Comparison of ENCODE assay signal across 2 cellular contexts in the genomic region with DNA sequence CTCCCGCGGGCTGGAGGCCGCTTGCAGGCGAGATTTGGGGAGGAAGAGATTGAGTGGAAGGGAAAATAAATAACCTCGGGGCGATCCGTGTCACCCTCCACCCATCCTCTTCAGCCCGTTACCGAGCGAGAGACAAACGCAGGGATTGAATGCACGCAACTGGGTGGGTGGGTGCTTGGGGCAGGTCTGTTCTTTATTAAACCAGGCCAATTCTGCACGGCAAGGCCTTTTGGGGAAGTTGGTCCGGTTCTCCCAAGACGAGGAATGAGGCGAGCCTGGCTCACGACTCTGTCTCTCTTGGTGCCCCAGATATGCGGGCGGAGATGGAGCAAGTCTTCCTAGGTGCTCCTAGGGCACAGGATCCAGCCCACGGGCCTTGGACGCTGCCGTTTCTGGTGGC.
A peak's percentile ranks its signal among the peaks of the same experiment; 100 is the strongest.
TF ChIP-seq lines count a peak whose summit lies in the region.

No MANE protein-coding gene starts in this region.

TF ChIP-seq in WTC11, 78 proteins besides CTCF, POLR2A, EP300 and RAD21:
- TF ChIP-seq, protein P1, sequence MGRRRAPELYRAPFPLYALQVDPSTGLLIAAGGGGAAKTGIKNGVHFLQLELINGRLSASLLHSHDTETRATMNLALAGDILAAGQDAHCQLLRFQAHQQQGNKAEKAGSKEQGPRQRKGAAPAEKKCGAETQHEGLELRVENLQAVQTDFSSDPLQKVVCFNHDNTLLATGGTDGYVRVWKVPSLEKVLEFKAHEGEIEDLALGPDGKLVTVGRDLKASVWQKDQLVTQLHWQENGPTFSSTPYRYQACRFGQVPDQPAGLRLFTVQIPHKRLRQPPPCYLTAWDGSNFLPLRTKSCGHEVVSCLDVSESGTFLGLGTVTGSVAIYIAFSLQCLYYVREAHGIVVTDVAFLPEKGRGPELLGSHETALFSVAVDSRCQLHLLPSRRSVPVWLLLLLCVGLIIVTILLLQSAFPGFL (CRISPR knock-in tag; IDR thresholded peaks at IDR 0.05; ENCODE audit: borderline replicate concordance) = no peak
- no peak for TF ChIP-seq ATF1 (CRISPR knock-in tag; IDR thresholded peaks at IDR 0.05)
- no peak for TF ChIP-seq ESRRA (CRISPR knock-in tag; IDR thresholded peaks at IDR 0.05; ENCODE audit: borderline replicate concordance)
TF ChIP-seq in WTC11: peak in this region for 0.

TF ChIP-seq in HepG2, 621 proteins besides CTCF, POLR2A, EP300 and RAD21:
- TF ChIP-seq ZNF878 (CRISPR knock-in tag; IDR thresholded peaks at IDR 0.05) = no peak
- TF ChIP-seq, protein P2, sequence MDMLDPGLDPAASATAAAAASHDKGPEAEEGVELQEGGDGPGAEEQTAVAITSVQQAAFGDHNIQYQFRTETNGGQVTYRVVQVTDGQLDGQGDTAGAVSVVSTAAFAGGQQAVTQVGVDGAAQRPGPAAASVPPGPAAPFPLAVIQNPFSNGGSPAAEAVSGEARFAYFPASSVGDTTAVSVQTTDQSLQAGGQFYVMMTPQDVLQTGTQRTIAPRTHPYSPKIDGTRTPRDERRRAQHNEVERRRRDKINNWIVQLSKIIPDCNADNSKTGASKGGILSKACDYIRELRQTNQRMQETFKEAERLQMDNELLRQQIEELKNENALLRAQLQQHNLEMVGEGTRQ (IDR thresholded peaks at IDR 0.05; ENCODE audit: low read depth, low read length) = no peak
- TF ChIP-seq, protein P2 (CRISPR knock-in tag; IDR thresholded peaks at IDR 0.05; ENCODE audit: borderline replicate concordance) = 0 out of 2 replicates have a peak, but pooled peaks have one; percentile 1
- TF ChIP-seq, protein P3, sequence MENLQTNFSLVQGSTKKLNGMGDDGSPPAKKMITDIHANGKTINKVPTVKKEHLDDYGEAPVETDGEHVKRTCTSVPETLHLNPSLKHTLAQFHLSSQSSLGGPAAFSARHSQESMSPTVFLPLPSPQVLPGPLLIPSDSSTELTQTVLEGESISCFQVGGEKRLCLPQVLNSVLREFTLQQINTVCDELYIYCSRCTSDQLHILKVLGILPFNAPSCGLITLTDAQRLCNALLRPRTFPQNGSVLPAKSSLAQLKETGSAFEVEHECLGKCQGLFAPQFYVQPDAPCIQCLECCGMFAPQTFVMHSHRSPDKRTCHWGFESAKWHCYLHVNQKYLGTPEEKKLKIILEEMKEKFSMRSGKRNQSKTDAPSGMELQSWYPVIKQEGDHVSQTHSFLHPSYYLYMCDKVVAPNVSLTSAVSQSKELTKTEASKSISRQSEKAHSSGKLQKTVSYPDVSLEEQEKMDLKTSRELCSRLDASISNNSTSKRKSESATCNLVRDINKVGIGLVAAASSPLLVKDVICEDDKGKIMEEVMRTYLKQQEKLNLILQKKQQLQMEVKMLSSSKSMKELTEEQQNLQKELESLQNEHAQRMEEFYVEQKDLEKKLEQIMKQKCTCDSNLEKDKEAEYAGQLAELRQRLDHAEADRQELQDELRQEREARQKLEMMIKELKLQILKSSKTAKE (CRISPR knock-in tag; IDR thresholded peaks at IDR 0.05; ENCODE audit: borderline replicate concordance) = no peak
TF ChIP-seq in HepG2: peak in this region for 1.
